16 cellular contexts compared by ENCODE assay signal in the genomic region with DNA sequence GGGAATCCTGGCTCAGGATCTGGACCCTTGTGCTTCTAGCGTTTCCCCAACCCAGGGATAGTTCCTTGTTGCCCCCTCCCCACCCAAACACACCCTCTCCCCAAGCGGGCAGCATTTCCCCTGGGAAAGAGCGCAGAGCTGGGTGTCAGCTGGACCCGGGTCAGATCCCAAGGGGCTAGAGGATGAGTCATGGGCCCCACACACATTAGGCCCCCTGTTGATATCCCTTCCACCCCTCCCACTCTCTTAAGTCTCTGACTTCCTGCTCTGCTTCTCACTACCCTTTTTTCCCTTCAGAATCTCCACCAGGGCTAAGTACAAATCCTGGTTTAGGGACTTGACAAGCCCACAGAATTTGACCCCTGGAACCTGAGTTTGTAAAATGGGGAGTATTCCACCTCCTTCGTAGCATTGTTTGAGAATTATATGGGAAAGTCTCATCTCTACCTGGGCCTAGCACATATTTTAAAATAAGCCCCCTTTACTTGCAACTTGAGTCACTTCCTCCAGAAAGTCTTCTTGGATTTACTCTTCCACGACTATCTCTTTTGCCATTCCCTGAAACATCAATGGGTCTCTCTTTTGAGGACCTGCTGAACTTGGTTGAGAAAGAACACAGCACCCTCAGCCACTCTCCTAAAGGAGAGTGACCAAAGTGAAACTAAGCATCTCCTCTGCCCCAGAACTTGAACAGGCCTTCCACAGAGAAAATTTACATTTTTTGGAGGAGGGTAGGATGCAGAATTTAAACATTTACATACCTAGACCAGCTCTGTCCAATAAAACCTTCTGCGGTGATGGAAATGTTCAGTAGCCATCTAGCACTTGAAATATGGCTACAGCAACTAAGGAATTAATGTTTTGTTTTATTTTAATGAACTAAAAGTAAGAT. TPM values are rescaled to one million over a fixed set of nuclear protein-coding genes. Genes with fewer than 3 reads are reported as not detected.
DNase-seq lines count a peak whose midpoint lies in the region; ATAC-seq, FAIRE-seq and TF ChIP-seq lines count a peak whose summit lies in the region.
"Had no signal": no experiment of that assay in that cellular context is flagged by ENCODE, and none has a peak within 500 bp of the region (broad histone marks: within the 10 kb centered on the region; RNA-seq: fewer than 3 reads in every experiment).

No MANE protein-coding gene starts in this region.

- H3K36me3 ChIP-seq in HEK293 (ENCODE audit: control insufficient read depth in 2 of 2, insufficient read depth in 1 of 2, low read length in 2 of 2), result peaks cover 0 to 49% of the 10 kb centered on the region in 2 experiments; a peak in 2 of 3 replicates
- no peaks in the 10 kb centered on the region for H3K36me3 ChIP-seq in K562 (ENCODE audit: control insufficient read depth, insufficient read depth, low read length)

- H3K9me1 ChIP-seq in K562 (ENCODE audit: control insufficient read depth, insufficient read depth, low read length), result no peaks in the 10 kb centered on the region

- H3K27ac Mint-ChIP-seq in neural crest cell (ENCODE audit: unreplicated experiment), result peak overlapping the region; percentile 35

- H3K9me3 ChIP-seq in HEK293 (ENCODE audit: control insufficient read depth, insufficient read depth, low read depth, low read length) (no peaks in the 10 kb centered on the region), K562 (replicated peaks; ENCODE audit: control insufficient read depth, insufficient read depth, low read depth, low read length) (no peaks in the 10 kb centered on the region)
- H3K9me3 ChIP-seq: pancreas had no signal

- no peak overlapping the region for H2AFZ ChIP-seq in K562 (ENCODE audit: low read depth, low read length)

- H3K36me3 Mint-ChIP-seq in neural crest cell (ENCODE audit: low read depth), result peaks cover 9% of the 10 kb centered on the region
- H3K36me3 Mint-ChIP-seq: immature natural killer cell had no signal

- H3K4me1 Mint-ChIP-seq in neural crest cell, result peaks cover 46% of the 10 kb centered on the region

- peak overlapping the region; percentile 25 for H3K4me3 Mint-ChIP-seq in neural crest cell
- H3K4me3 Mint-ChIP-seq: immature natural killer cell had no signal

- ATAC-seq in K562, result no peak
- ATAC-seq: pancreas had no signal

- no peaks in the 10 kb centered on the region for H3K9me3 Mint-ChIP-seq in neural crest cell
- H3K9me3 Mint-ChIP-seq: immature natural killer cell, mesothelial cell of epicardium had no signal

- FAIRE-seq in K562 (lab: Jason Lieb, UNC), result no peak
- FAIRE-seq: pancreas had no signal

- no peaks in the 10 kb centered on the region for H3K79me2 ChIP-seq in K562 (ENCODE audit: control insufficient read depth, insufficient read depth, low read length)

- TF ChIP-seq EP300 in K562 (IDR thresholded peaks at IDR 0.05; ENCODE audit: low read length), result no peak

- POLR2A ChIA-PET in HEK293 (lab: Yijun Ruan, JAX), result no interaction called here
- POLR2A ChIA-PET in K562 (lab: Yijun Ruan, JAX), result interaction anchor here (1.0 kb wide), 1 partner anchor 17 kb away, joined by 5 read pairs; the partner anchor contains the start of gene INO80B

- no peak for TF ChIP-seq CTCF in HEK293 (tag by site-specific recombination; IDR thresholded peaks at IDR 0.05)
- TF ChIP-seq CTCF in K562 (IDR thresholded peaks at IDR 0.05 in 2 of 3, conservative IDR thresholded peaks at IDR 0.05 in 1 of 3; ENCODE audit: insufficient read depth in 2 of 3, low read depth in 1 of 3, low read length in 3 of 3), result no peak
- TF ChIP-seq CTCF in neural crest cell (conservative IDR thresholded peaks at IDR 0.05), result no peak

- H3K4me1 ChIP-seq in HEK293 (ENCODE audit: control insufficient read depth, insufficient read depth, low read length) (no peaks in the 10 kb centered on the region; the same call in 1 of the 2 replicates), K562 (replicated peaks in 1 of 2; ENCODE audit: control insufficient read depth in 2 of 2, insufficient read depth in 2 of 2, low read length in 2 of 2) (peaks cover 16 to 42% of the 10 kb centered on the region in 2 experiments; a peak in 4 of 5 replicates)

- in situ Hi-C loops in K562 (cut with MboI), result no loop called here

- H4K20me1 ChIP-seq in K562 (replicated peaks; ENCODE audit: control insufficient read depth, insufficient read depth, low read length), result no peaks in the 10 kb centered on the region

- peak overlapping the region in 1 of 2 experiments; percentile 54; a peak in 2 of 4 replicates for H3K9ac ChIP-seq in K562 (ENCODE audit: insufficient read depth in 1 of 2, low read depth in 2 of 2, low read length in 2 of 2)

- DNase-seq in CD1c-positive myeloid dendritic cell (ENCODE audit: extremely low spot score), result peak; percentile 43
- DNase-seq in K562 (ENCODE audit: extremely low read depth in 1 of 4, low spot score in 3 of 4), result peak in 1 of 4 experiments; percentile 43
- no peak for DNase-seq in neural crest cell (ENCODE audit: low read depth, low spot score)
- no peak for DNase-seq in NK-92 (lab: John Stamatoyannopoulos, UW; ENCODE audit: unreplicated experiment)
- no peak for DNase-seq in activated CD4-positive, alpha-beta T cell treated with anti-CD3 and anti-CD28 coated beads for 1 hour
- DNase-seq in NCI-H1105 treated with DMSO at 0.1 percent for 48 hours (lab: John Stamatoyannopoulos, UW), result no peak
- no peak for DNase-seq in stimulated activated naive CD4-positive, alpha-beta T cell (lab: John Stamatoyannopoulos, UW)
- DNase-seq: AML-193, immature natural killer cell, NCI-H2029, NCI-H82, pancreas had no signal

- no peak for TF ChIP-seq RAD21 in K562 (CRISPR knock-in tag; conservative IDR thresholded peaks at IDR 0.05 in 1 of 2, IDR thresholded peaks at IDR 0.05 in 1 of 2)

- no peak for TF ChIP-seq POLR2A in K562 (conservative IDR thresholded peaks at IDR 0.05)

- CTCF ChIA-PET in HEK293 (lab: Yijun Ruan, JAX), result no interaction called here
- CTCF ChIA-PET in K562 (lab: Yijun Ruan, JAX; ENCODE audit: low intra/inter-chr PET ratio), result no interaction called here

- H3K27ac ChIP-seq in HEK293 (ENCODE audit: extremely low read depth, low read depth, low read length) (no peak overlapping the region), K562 (ENCODE audit: extremely low read depth, low read depth, low read length) (no peak overlapping the region)
- H3K27ac ChIP-seq: pancreas, SK-N-MC, VCaP had no signal

- no peak overlapping the region for H3K4me3 ChIP-seq in HEK293 (ENCODE audit: low read depth, low read length)
- no peak overlapping the region for H3K4me3 ChIP-seq in K562
- H3K4me3 ChIP-seq: pancreas, SK-N-MC had no signal

- intact Hi-C loops in K562 (cut with micrococcal nuclease), result no loop called here

- H3K4me2 ChIP-seq in K562 (ENCODE audit: insufficient read depth, low read length), result no peak overlapping the region

- no TSS peak for BruUV-seq in K562 (replicated peaks; lab: Mats Ljungman, UMichigan)

- peaks cover 14% of the 10 kb centered on the region for H3K27me3 Mint-ChIP-seq in neural crest cell (ENCODE audit: low read depth)

- H3K27me3 ChIP-seq in K562 (ENCODE audit: control insufficient read depth in 2 of 2, insufficient read depth in 2 of 2, low read length in 2 of 2), result no peaks in the 10 kb centered on the region
- H3K27me3 ChIP-seq: pancreas had no signal

- WGBS in K562 (ENCODE audit: insufficient coverage, low coverage, missing lambda C conversion rate), result 48% methylated on average over 7 of the region's 7 CpGs

RNA-seq across cellular contexts. Expression of gene RTKN, which starts 4.7 kb away (rescaled TPM):
- 18.5 and 26.2 TPM in 2 replicates for total RNA-seq in K562 (2011; cell fraction: chromatin; rRNA removed; ENCODE audit: low replicate concordance)
- 17.4 and 18.7 TPM in 2 replicates for total RNA-seq in K562 (2011; cell fraction: nucleolus; rRNA removed)
- 15.6 and 20.5 TPM in 2 replicates for total RNA-seq in K562 (2011; cell fraction: nucleoplasm; rRNA removed)
- 6.1 and 6.7 TPM in 2 replicates for total RNA-seq in K562 (2014; rRNA removed)
- total RNA-seq in K562 (2014; rRNA removed; fragmentation: Illumina TruSeq; extraction: Trizol), result 1.9 and 2.6 TPM in 2 replicates
- total RNA-seq in K562 (2015; rRNA removed; fragmentation: Illumina TruSeq; extraction: Trizol), result 2.1 and 3.6 TPM in 2 replicates
- total RNA-seq in K562 (2021), result 6.8 and 6.9 TPM in 2 replicates
- 2.7 and 3.6 TPM in 2 replicates for polyA plus RNA-seq in K562 (2011; rRNA removed)
- 2.7 and 4.9 TPM in 2 replicates for polyA plus RNA-seq in K562 (2011; cell fraction: cytosol; rRNA removed)
- 21.0 and 31.3 TPM in 2 replicates for polyA plus RNA-seq in K562 (2011; cell fraction: nucleus; rRNA removed)
- 4.8 and 6.7 TPM in 2 replicates for polyA plus RNA-seq in K562 (2012)
- polyA plus RNA-seq in K562 (2014; fragmentation: Illumina TruSeq; extraction: Trizol), result 3.7 and 5.0 TPM in 2 replicates
- under 1 TPM; 0.14 to 0.22 TPM for polyA plus RNA-seq in K562 (2014; fragmentation: Nextera tagmentation; extraction: Ambion mirVana)
- 3.7 and 4.9 TPM in 2 replicates for polyA plus RNA-seq in K562 (2014; rRNA removed)
- polyA minus RNA-seq in K562 (2011; rRNA and poly(A)+ RNA removed), result 2.1 and 2.5 TPM in 2 replicates
- polyA minus RNA-seq in K562 (2011; cell fraction: cytosol; rRNA and poly(A)+ RNA removed), result 2.4 and 2.9 TPM in 2 replicates
- polyA minus RNA-seq in K562 (2011; cell fraction: nucleus; rRNA and poly(A)+ RNA removed), result 8.8 and 11.4 TPM in 2 replicates
- total RNA-seq in neural crest cell, result 61.2 and 62.0 TPM in 2 replicates

RNA-seq across cellular contexts. Expression of gene WDR54, which starts 15.5 kb away (rescaled TPM):
- 7.3 and 16.7 TPM in 2 replicates for total RNA-seq in K562 (2011; cell fraction: chromatin; rRNA removed; ENCODE audit: low replicate concordance)
- 13.2 and 18.3 TPM in 2 replicates for total RNA-seq in K562 (2011; cell fraction: nucleolus; rRNA removed)
- total RNA-seq in K562 (2011; cell fraction: nucleoplasm; rRNA removed), result 12.5 and 14.7 TPM in 2 replicates
- total RNA-seq in K562 (2014; rRNA removed) (6.2 and 8.7 TPM in 2 replicates), K562 (2014; rRNA removed; fragmentation: Illumina TruSeq; extraction: Trizol) (4.1 and 5.4 TPM in 2 replicates), K562 (2015; rRNA removed; fragmentation: Illumina TruSeq; extraction: Trizol) (4.9 and 5.2 TPM in 2 replicates), K562 (2021) (8.3 and 9.4 TPM in 2 replicates), neural crest cell (56.9 and 57.8 TPM in 2 replicates)
- polyA plus RNA-seq in K562 (2011; rRNA removed) (15.2 and 16.6 TPM in 2 replicates), K562 (2014; fragmentation: Illumina TruSeq; extraction: Trizol) (6.3 and 6.4 TPM in 2 replicates), K562 (2014; fragmentation: Nextera tagmentation; extraction: Ambion mirVana) (1 to 10 TPM; 9.3 to 9.6 TPM), K562 (2014; rRNA removed) (7.4 and 11.0 TPM in 2 replicates)
- 25.8 and 38.2 TPM in 2 replicates for polyA plus RNA-seq in K562 (2011; cell fraction: cytosol; rRNA removed)
- 21.3 and 28.0 TPM in 2 replicates for polyA plus RNA-seq in K562 (2011; cell fraction: nucleus; rRNA removed)
- 19.0 and 19.9 TPM in 2 replicates for polyA plus RNA-seq in K562 (2012)
- polyA minus RNA-seq in K562 (2011; rRNA and poly(A)+ RNA removed), result 9.9 and 12.0 TPM in 2 replicates
- polyA minus RNA-seq in K562 (2011; cell fraction: cytosol; rRNA and poly(A)+ RNA removed), result 10.9 and 13.3 TPM in 2 replicates
- 6.1 and 8.8 TPM in 2 replicates for polyA minus RNA-seq in K562 (2011; cell fraction: nucleus; rRNA and poly(A)+ RNA removed)

RNA-seq across cellular contexts. Expression of gene C2orf81, which starts 15.6 kb away (rescaled TPM):
- 0.32 TPM in 1 of 2 replicates, not detected in the other for total RNA-seq in K562 (2011; cell fraction: chromatin; rRNA removed; ENCODE audit: low replicate concordance)
- 0.33 TPM in 1 of 2 replicates, not detected in the other for total RNA-seq in K562 (2011; cell fraction: nucleolus; rRNA removed)
- not detected in 2 replicates for total RNA-seq in K562 (2011; cell fraction: nucleoplasm; rRNA removed)
- total RNA-seq in K562 (2014; rRNA removed) (0.04 TPM in 1 of 2 replicates, not detected in the other), K562 (2014; rRNA removed; fragmentation: Illumina TruSeq; extraction: Trizol) (not detected in 2 replicates), K562 (2015; rRNA removed; fragmentation: Illumina TruSeq; extraction: Trizol) (not detected in 2 replicates), K562 (2021) (0.22 TPM in 1 of 2 replicates, not detected in the other), neural crest cell (7.3 and 7.9 TPM in 2 replicates)
- polyA plus RNA-seq in K562 (2011; rRNA removed) (0.07 TPM in 1 of 2 replicates, not detected in the other), K562 (2014; fragmentation: Illumina TruSeq; extraction: Trizol) (0.06 TPM in 1 of 2 replicates, not detected in the other), K562 (2014; fragmentation: Nextera tagmentation; extraction: Ambion mirVana) (not detected), K562 (2014; rRNA removed) (not detected in 2 replicates)
- polyA plus RNA-seq in K562 (2011; cell fraction: cytosol; rRNA removed), result 0.03 and 0.24 TPM in 2 replicates
- polyA plus RNA-seq in K562 (2011; cell fraction: nucleus; rRNA removed), result 0.15 and 0.26 TPM in 2 replicates
- polyA plus RNA-seq in K562 (2012), result 0.14 and 0.47 TPM in 2 replicates
- polyA minus RNA-seq in K562 (2011; rRNA and poly(A)+ RNA removed), result not detected in 2 replicates
- polyA minus RNA-seq in K562 (2011; cell fraction: cytosol; rRNA and poly(A)+ RNA removed), result not detected in 2 replicates
- 0.27 TPM in 1 of 2 replicates, not detected in the other for polyA minus RNA-seq in K562 (2011; cell fraction: nucleus; rRNA and poly(A)+ RNA removed)

RNA-seq across cellular contexts. Expression of gene INO80B, which starts 17.8 kb away (rescaled TPM):
- total RNA-seq in K562 (2011; cell fraction: chromatin; rRNA removed; ENCODE audit: low replicate concordance), result 23.9 and 33.5 TPM in 2 replicates
- 19.1 and 19.8 TPM in 2 replicates for total RNA-seq in K562 (2011; cell fraction: nucleolus; rRNA removed)
- total RNA-seq in K562 (2011; cell fraction: nucleoplasm; rRNA removed), result 14.8 and 21.1 TPM in 2 replicates
- total RNA-seq in K562 (2014; rRNA removed), result 9.0 and 14.3 TPM in 2 replicates
- 17.1 and 17.9 TPM in 2 replicates for total RNA-seq in K562 (2014; rRNA removed; fragmentation: Illumina TruSeq; extraction: Trizol)
- 9.9 and 10.6 TPM in 2 replicates for total RNA-seq in K562 (2015; rRNA removed; fragmentation: Illumina TruSeq; extraction: Trizol)
- total RNA-seq in K562 (2021), result 18.4 and 22.6 TPM in 2 replicates
- polyA plus RNA-seq in K562 (2011; rRNA removed), result 5.9 and 8.9 TPM in 2 replicates
- 1.9 and 5.8 TPM in 2 replicates for polyA plus RNA-seq in K562 (2011; cell fraction: cytosol; rRNA removed)
- 33.7 and 52.6 TPM in 2 replicates for polyA plus RNA-seq in K562 (2011; cell fraction: nucleus; rRNA removed)
- polyA plus RNA-seq in K562 (2012), result 11.7 and 21.7 TPM in 2 replicates
- 8.5 and 10.0 TPM in 2 replicates for polyA plus RNA-seq in K562 (2014; fragmentation: Illumina TruSeq; extraction: Trizol)
- under 1 TPM; 0.41 to 0.66 TPM for polyA plus RNA-seq in K562 (2014; fragmentation: Nextera tagmentation; extraction: Ambion mirVana)
- 11.0 and 11.5 TPM in 2 replicates for polyA plus RNA-seq in K562 (2014; rRNA removed)
- 3.9 and 8.4 TPM in 2 replicates for polyA minus RNA-seq in K562 (2011; rRNA and poly(A)+ RNA removed)
- 0.95 TPM in 1 of 2 replicates, not detected in the other for polyA minus RNA-seq in K562 (2011; cell fraction: cytosol; rRNA and poly(A)+ RNA removed)
- polyA minus RNA-seq in K562 (2011; cell fraction: nucleus; rRNA and poly(A)+ RNA removed), result 11.1 and 15.1 TPM in 2 replicates
- 31.3 and 33.1 TPM in 2 replicates for total RNA-seq in neural crest cell

RNA-seq across cellular contexts. Expression of gene WBP1, which starts 21.2 kb away (rescaled TPM):
- total RNA-seq in K562 (2011; cell fraction: chromatin; rRNA removed; ENCODE audit: low replicate concordance), result 26.2 and 59.3 TPM in 2 replicates
- 35.9 and 44.2 TPM in 2 replicates for total RNA-seq in K562 (2011; cell fraction: nucleolus; rRNA removed)
- total RNA-seq in K562 (2011; cell fraction: nucleoplasm; rRNA removed), result 43.1 and 47.5 TPM in 2 replicates
- total RNA-seq in K562 (2014; rRNA removed), result 12.9 and 14.2 TPM in 2 replicates
- 6.8 and 9.0 TPM in 2 replicates for total RNA-seq in K562 (2014; rRNA removed; fragmentation: Illumina TruSeq; extraction: Trizol)
- total RNA-seq in K562 (2015; rRNA removed; fragmentation: Illumina TruSeq; extraction: Trizol), result 10.3 TPM in 2 replicates
- 21.4 and 21.5 TPM in 2 replicates for total RNA-seq in K562 (2021)
- 19.9 and 21.9 TPM in 2 replicates for polyA plus RNA-seq in K562 (2011; rRNA removed)
- 25.5 and 43.6 TPM in 2 replicates for polyA plus RNA-seq in K562 (2011; cell fraction: cytosol; rRNA removed)
- polyA plus RNA-seq in K562 (2011; cell fraction: nucleus; rRNA removed), result 176 and 310 TPM in 2 replicates
- 25.5 and 36.8 TPM in 2 replicates for polyA plus RNA-seq in K562 (2012)
- polyA plus RNA-seq in K562 (2014; fragmentation: Illumina TruSeq; extraction: Trizol), result 19.8 and 20.5 TPM in 2 replicates
- polyA plus RNA-seq in K562 (2014; fragmentation: Nextera tagmentation; extraction: Ambion mirVana), result 1 to 10 TPM; 1.9 to 2.1 TPM
- polyA plus RNA-seq in K562 (2014; rRNA removed), result 27.7 and 34.5 TPM in 2 replicates
- polyA minus RNA-seq in K562 (2011; rRNA and poly(A)+ RNA removed), result 5.8 and 7.0 TPM in 2 replicates
- 3.4 and 5.9 TPM in 2 replicates for polyA minus RNA-seq in K562 (2011; cell fraction: cytosol; rRNA and poly(A)+ RNA removed)
- 17.2 and 23.6 TPM in 2 replicates for polyA minus RNA-seq in K562 (2011; cell fraction: nucleus; rRNA and poly(A)+ RNA removed)
- total RNA-seq in neural crest cell, result 86.7 and 89.7 TPM in 2 replicates
